10 cellular contexts compared by ENCODE assay signal in genomic region chr1:42949312-42950145, GRCh38. TPM values are rescaled to one million over a fixed set of nuclear protein-coding genes. Genes with fewer than 3 reads are reported as not detected.
DNase-seq lines count a peak whose midpoint lies in the region; ATAC-seq, FAIRE-seq and TF ChIP-seq lines count a peak whose summit lies in the region.
"Had no signal": no experiment of that assay in that cellular context is flagged by ENCODE, and none has a peak within 500 bp of the region (broad histone marks: within the 10 kb centered on the region; RNA-seq: fewer than 3 reads in every experiment).

No MANE protein-coding gene starts in this region.

- FAIRE-seq in GM12891 (lab: Jason Lieb, UNC), result peak; percentile 23
- FAIRE-seq in RCC 7860 (lab: Jason Lieb, UNC), result peak; percentile 93

- DNase-seq in GM12891 (ENCODE audit: insufficient read length, low spot score), result no peak
- DNase-seq in RCC 7860 (ENCODE audit: low spot score), result peak; percentile 93
- no peak for DNase-seq in central memory CD8-positive, alpha-beta T cell (ENCODE audit: low spot score in 2 of 2)
- no peak for DNase-seq in osteoblast (ENCODE audit: insufficient read length, low spot score, missing footprints)
- DNase-seq in NCI-H2171 treated with DMSO at 0.1 percent for 48 hours (lab: John Stamatoyannopoulos, UW), result no peak
- DNase-seq in activated CD4-positive, alpha-beta T cell treated with anti-CD3 and anti-CD28 coated beads for 1 hour, result no peak
- DNase-seq: activated CD4-positive, CD25-positive, alpha-beta regulatory T cell had no signal

- H3K4me1 ChIP-seq in osteoblast (ENCODE audit: insufficient read depth, low read length), result peaks cover 30% of the 10 kb centered on the region

- H3K9me3 Mint-ChIP-seq in central memory CD8-positive, alpha-beta T cell, result no peaks in the 10 kb centered on the region

- no peak for TF ChIP-seq CTCF in osteoblast (IDR thresholded peaks at IDR 0.05; ENCODE audit: extremely low read depth, low read depth, low read length)

- H3K27ac ChIP-seq in osteoblast (ENCODE audit: low read depth, low read length), result peak overlapping the region; percentile 87

- H2AFZ ChIP-seq in osteoblast (ENCODE audit: low read length), result no peak overlapping the region

- no peaks in the 10 kb centered on the region for H3K9me3 ChIP-seq in osteoblast (ENCODE audit: low read depth, low read length)

- H3K27me3 ChIP-seq in osteoblast (ENCODE audit: insufficient read depth, low read length), result no peaks in the 10 kb centered on the region

- no peaks in the 10 kb centered on the region for H4K20me1 ChIP-seq in osteoblast (ENCODE audit: insufficient read depth, low read length)

- H3K79me2 ChIP-seq in osteoblast (ENCODE audit: insufficient read depth, low read length), result peaks cover 71% of the 10 kb centered on the region

- TF ChIP-seq POLR2A in GM12891 (IDR thresholded peaks at IDR 0.05; ENCODE audit: low read depth, low read length), result no peak

- ATAC-seq in central memory CD8-positive, alpha-beta T cell (replicated peaks; ENCODE audit: extremely low read depth, poor library complexity, severe bottlenecking), result no peak
- ATAC-seq in HG02973 (IDR thresholded peaks at IDR 0.05; ENCODE audit: unreplicated experiment), result no peak
- no peak for ATAC-seq in GM21381 (IDR thresholded peaks at IDR 0.05; ENCODE audit: unreplicated experiment)
- ATAC-seq: esophagus mucosa had no signal

- peak overlapping the region; percentile 58 for H3K4me3 Mint-ChIP-seq in central memory CD8-positive, alpha-beta T cell

- peaks cover 19% of the 10 kb centered on the region for H3K36me3 Mint-ChIP-seq in central memory CD8-positive, alpha-beta T cell (ENCODE audit: insufficient read depth)

- no peaks in the 10 kb centered on the region for H3K36me3 ChIP-seq in osteoblast (ENCODE audit: insufficient read depth, low read length)

- no peaks in the 10 kb centered on the region for H3K27me3 Mint-ChIP-seq in central memory CD8-positive, alpha-beta T cell

- H3K4me1 Mint-ChIP-seq in central memory CD8-positive, alpha-beta T cell, result peaks cover 82% of the 10 kb centered on the region

- peak overlapping the region; percentile 64 for H3K4me2 ChIP-seq in osteoblast (ENCODE audit: insufficient read depth, low read length)

- H3K4me3 ChIP-seq in osteoblast (ENCODE audit: insufficient read depth, low read length), result peak overlapping the region; percentile 27

- peak overlapping the region; percentile 61 for H3K27ac Mint-ChIP-seq in central memory CD8-positive, alpha-beta T cell (ENCODE audit: low read depth)

TF ChIP-seq in GM12891, 5 proteins besides CTCF, POLR2A, EP300 and RAD21:
- no peak for TF ChIP-seq POU2F2 (IDR thresholded peaks at IDR 0.05; ENCODE audit: low read depth, low read length)
- no peak for TF ChIP-seq PAX5 (IDR thresholded peaks at IDR 0.05; ENCODE audit: insufficient read depth, low read length, severe bottlenecking)
- TF ChIP-seq SPI1 (IDR thresholded peaks at IDR 0.05; ENCODE audit: low read depth, low read length), result no peak
- TF ChIP-seq TAF1 (IDR thresholded peaks at IDR 0.05; ENCODE audit: low read depth, low read length), result no peak
- TF ChIP-seq POLR2AphosphoS5 (IDR thresholded peaks at IDR 0.05; ENCODE audit: low read depth, low read length), result no peak

RNA-seq across cellular contexts. Expression of gene SLC2A1, which starts 9.1 kb away (rescaled TPM):
- polyA plus RNA-seq in GM12891 (2012; ENCODE audit: low read depth, missing spikeins), result 33.9 TPM
- 28.3 and 43.4 TPM in 2 replicates for total RNA-seq in osteoblast
